ENCODE assay signal across 13 cellular contexts in genomic region chr16:12010388-12011251, GRCh38. TPM values are rescaled to one million over a fixed set of nuclear protein-coding genes. Genes with fewer than 3 reads are reported as not detected.
A peak's percentile ranks its signal among the peaks of the same experiment; 100 is the strongest.
DNase-seq lines count a peak whose midpoint lies in the region; ATAC-seq, FAIRE-seq and TF ChIP-seq lines count a peak whose summit lies in the region.
"Had no signal": no experiment of that assay in that cellular context is flagged by ENCODE, and none has a peak within 500 bp of the region (broad histone marks: within the 10 kb centered on the region; RNA-seq: fewer than 3 reads in every experiment).

No MANE protein-coding gene starts in this region.

- CTCF ChIA-PET in activated CD8-positive, alpha-beta T cell treated with anti-CD3 and anti-CD28 coated beads for 36 hours (lab: Charles Lee): no interaction called here
- CTCF ChIA-PET in activated CD8-positive, alpha-beta T cell treated with anti-CD3 and anti-CD28 coated beads, Interleukin-2, amount 10 ng/mL, durations not matched to agents 7 days and 5 days (lab: Charles Lee): interaction anchor here (0.6 to 1.4 kb wide), 3 partner anchors 57 to 61 kb away, joined by 3 read pairs; no protein-coding TSS in a partner anchor
- CTCF ChIA-PET in GM12878 (lab: Yijun Ruan, JAX): interaction anchor here (1.1 to 2.4 kb wide), 2 partner anchors 13 to 61 kb away, joined by 3 to 6 read pairs; no protein-coding TSS in a partner anchor

- no peaks in the 10 kb centered on the region for H3K27me3 ChIP-seq in GM12878 (replicated peaks in 1 of 2; ENCODE audit: control insufficient read depth in 2 of 2, insufficient read depth in 2 of 2, low read length in 1 of 2)
- no peaks in the 10 kb centered on the region for H3K27me3 ChIP-seq in left lung
- H3K27me3 ChIP-seq in thyroid gland: no peaks in the 10 kb centered on the region
- H3K27me3 ChIP-seq: neutrophil, SJSA1 had no signal

- 42% methylated on average over 13 of the region's 13 CpGs for WGBS in GM12878 (ENCODE audit: insufficient coverage, insufficient replicate concordance, low lambda C conversion rate, missing lambda C conversion rate)
- 75% methylated on average over 13 of the region's 13 CpGs for WGBS in thyroid gland, 2 donors

- in situ Hi-C loops in GM12878 (cut with MboI): no loop called here

- H3K4me1 Mint-ChIP-seq in activated CD8-positive, alpha-beta T cell treated with anti-CD3 and anti-CD28 coated beads for 36 hours (ENCODE audit: low read depth): peaks cover 17% of the 10 kb centered on the region
- peaks cover 14% of the 10 kb centered on the region for H3K4me1 Mint-ChIP-seq in activated CD8-positive, alpha-beta T cell treated with anti-CD3 and anti-CD28 coated beads, Interleukin-2, amount 10 ng/mL, durations not matched to agents 7 days and 5 days (ENCODE audit: low read depth)
- H3K4me1 Mint-ChIP-seq in immature natural killer cell: no peaks in the 10 kb centered on the region

- RAD21 ChIA-PET in GM12878 (lab: Charles Lee; ENCODE audit: unreplicated experiment): interaction anchor here (0.7 to 0.9 kb wide), 3 partner anchors 24 to 61 kb away, joined by 3 to 4 read pairs (median 4); no protein-coding TSS in a partner anchor

- TF ChIP-seq RAD21 in GM12878 (IDR thresholded peaks at IDR 0.05; ENCODE audit: insufficient read depth, low read depth, low read length): no peak

- H3K27ac ChIP-seq in GM12878 (ENCODE audit: control insufficient read depth, insufficient read depth) (no peak overlapping the region), left lung (peak overlapping the region; percentile 13 to 33), thyroid gland (peak overlapping the region in 2 of 3 donors; percentile 24 to 45)
- H3K27ac ChIP-seq: neutrophil, SJSA1 had no signal

- no peak for TF ChIP-seq CTCF in activated CD8-positive, alpha-beta T cell treated with anti-CD3 and anti-CD28 coated beads for 36 hours (IDR thresholded peaks at IDR 0.05)
- TF ChIP-seq CTCF in GM12878 (IDR thresholded peaks at IDR 0.05 in 2 of 3, conservative IDR thresholded peaks at IDR 0.05 in 1 of 3; ENCODE audit: control insufficient read depth in 2 of 3, extremely low read depth in 1 of 3, insufficient read depth in 1 of 3, low read depth in 3 of 3, low read length in 3 of 3): no peak
- TF ChIP-seq CTCF in left lung (IDR thresholded peaks at IDR 0.05): no peak
- no peak for TF ChIP-seq CTCF in thyroid gland (IDR thresholded peaks at IDR 0.05)
- TF ChIP-seq CTCF in mucosa of descending colon (IDR thresholded peaks at IDR 0.05): no peak

- peak overlapping the region; percentile 25 for H3K27ac Mint-ChIP-seq in activated CD8-positive, alpha-beta T cell treated with anti-CD3 and anti-CD28 coated beads for 36 hours
- H3K27ac Mint-ChIP-seq in activated CD8-positive, alpha-beta T cell treated with anti-CD3 and anti-CD28 coated beads, Interleukin-2, amount 10 ng/mL, durations not matched to agents 7 days and 5 days: no peak overlapping the region
- H3K27ac Mint-ChIP-seq in immature natural killer cell: no peak overlapping the region
- H3K27ac Mint-ChIP-seq: activated CD4-positive, alpha-beta T cell treated with anti-CD3 and anti-CD28 coated beads, Interleukin-2, amount 10 ng/mL, durations not matched to agents 24 days and 14 days had no signal

- H3K4me1 ChIP-seq in GM12878 (ENCODE audit: control insufficient read depth, insufficient read depth, low read length) (no peaks in the 10 kb centered on the region; the same call in 1 of the 2 replicates), left lung (no peaks in the 10 kb centered on the region), thyroid gland (peaks cover 0 to 6% of the 10 kb centered on the region in 2 donors), mucosa of descending colon (ENCODE audit: low read depth) (no peaks in the 10 kb centered on the region)
- H3K4me1 ChIP-seq: SJSA1 had no signal

- no peaks in the 10 kb centered on the region for H3K9me3 ChIP-seq in GM12878 (replicated peaks; ENCODE audit: control insufficient read depth, insufficient read depth, low read length)
- no peaks in the 10 kb centered on the region for H3K9me3 ChIP-seq in left lung
- H3K9me3 ChIP-seq in thyroid gland: no peaks in the 10 kb centered on the region
- H3K9me3 ChIP-seq in mucosa of descending colon: no peaks in the 10 kb centered on the region
- H3K9me3 ChIP-seq: neutrophil, SJSA1 had no signal

- H4K20me1 ChIP-seq in GM12878 (ENCODE audit: control insufficient read depth, insufficient read depth): no peaks in the 10 kb centered on the region

- no TSS peak for BruUV-seq in GM12878 (replicated peaks; lab: Mats Ljungman, UMichigan)

- no peak for ATAC-seq in activated CD8-positive, alpha-beta T cell treated with anti-CD3 and anti-CD28 coated beads for 36 hours
- ATAC-seq in activated CD8-positive, alpha-beta T cell treated with anti-CD3 and anti-CD28 coated beads, Interleukin-2, amount 10 ng/mL, durations not matched to agents 7 days and 5 days: no peak
- ATAC-seq in GM12878: no peak
- ATAC-seq in left lung: peak; percentile 40
- ATAC-seq in mucosa of descending colon: no peak
- no peak for ATAC-seq in HG03354 (IDR thresholded peaks at IDR 0.05; ENCODE audit: poor library complexity, severe bottlenecking, unreplicated experiment)

- no peak for FAIRE-seq in GM12878 (lab: Jason Lieb, UNC)

- DNase-seq in activated CD8-positive, alpha-beta T cell treated with anti-CD3 and anti-CD28 coated beads for 36 hours: no peak
- DNase-seq in activated CD8-positive, alpha-beta T cell treated with anti-CD3 and anti-CD28 coated beads, Interleukin-2, amount 10 ng/mL, durations not matched to agents 7 days and 5 days: no peak
- no peak for DNase-seq in GM12878 (ENCODE audit: low read depth, low spot score)
- DNase-seq in left lung: no peak
- no peak for DNase-seq in thyroid gland
- no peak for DNase-seq in mucosa of descending colon
- no peak for DNase-seq in immature natural killer cell
- DNase-seq: activated CD4-positive, alpha-beta T cell treated with anti-CD3 and anti-CD28 coated beads, Interleukin-2, amount 10 ng/mL, durations not matched to agents 24 days and 14 days; KG1; stimulated activated CD4-positive, alpha-beta T cell treated with anti-CD3 and anti-CD28 coated beads, Interleukin-4, amount 100 ng/mL, for 24 hours had no signal

- no peak overlapping the region for H3K4me3 ChIP-seq in GM12878
- H3K4me3 ChIP-seq in left lung: no peak overlapping the region
- H3K4me3 ChIP-seq in thyroid gland (replicated peaks in 1 of 3): no peak overlapping the region
- H3K4me3 ChIP-seq in mucosa of descending colon: no peak overlapping the region
- H3K4me3 ChIP-seq: SJSA1 had no signal

- H3K9me3 Mint-ChIP-seq in activated CD8-positive, alpha-beta T cell treated with anti-CD3 and anti-CD28 coated beads for 36 hours: no peaks in the 10 kb centered on the region
- no peaks in the 10 kb centered on the region for H3K9me3 Mint-ChIP-seq in activated CD8-positive, alpha-beta T cell treated with anti-CD3 and anti-CD28 coated beads, Interleukin-2, amount 10 ng/mL, durations not matched to agents 7 days and 5 days (ENCODE audit: insufficient read depth)
- H3K9me3 Mint-ChIP-seq in immature natural killer cell: peaks cover 0 to 2% (median 0%) of the 10 kb centered on the region in 6 donors
- H3K9me3 Mint-ChIP-seq: activated CD4-positive, alpha-beta T cell treated with anti-CD3 and anti-CD28 coated beads, Interleukin-2, amount 10 ng/mL, durations not matched to agents 24 days and 14 days had no signal

- no peak for TF ChIP-seq EP300 in GM12878 (IDR thresholded peaks at IDR 0.05; ENCODE audit: borderline replicate concordance in 1 of 2, control insufficient read depth in 1 of 2, low read depth in 2 of 2, low read length in 2 of 2)

- POLR2A ChIA-PET in activated CD8-positive, alpha-beta T cell treated with anti-CD3 and anti-CD28 coated beads for 36 hours (lab: Charles Lee): interaction anchor here (0.6 kb wide), 1 partner anchor 214 kb away, joined by 5 read pairs; no protein-coding TSS in a partner anchor
- POLR2A ChIA-PET in activated CD8-positive, alpha-beta T cell treated with anti-CD3 and anti-CD28 coated beads, Interleukin-2, amount 10 ng/mL, durations not matched to agents 7 days and 5 days (lab: Charles Lee): no interaction called here
- POLR2A ChIA-PET in GM12878 (lab: Charles Lee): no interaction called here

- TF ChIP-seq POLR2A in GM12878 (IDR thresholded peaks at IDR 0.05; ENCODE audit: low read depth, low read length): no peak
- no peak for TF ChIP-seq POLR2A in thyroid gland (IDR thresholded peaks at IDR 0.05)

- no peaks in the 10 kb centered on the region for H3K27me3 Mint-ChIP-seq in activated CD8-positive, alpha-beta T cell treated with anti-CD3 and anti-CD28 coated beads for 36 hours
- H3K27me3 Mint-ChIP-seq in activated CD8-positive, alpha-beta T cell treated with anti-CD3 and anti-CD28 coated beads, Interleukin-2, amount 10 ng/mL, durations not matched to agents 7 days and 5 days (ENCODE audit: low read depth): no peaks in the 10 kb centered on the region
- H3K27me3 Mint-ChIP-seq in immature natural killer cell (ENCODE audit: low read depth in 3 of 3): peaks cover 0 to 2% (median 0%) of the 10 kb centered on the region in 3 donors
- H3K27me3 Mint-ChIP-seq: activated CD4-positive, alpha-beta T cell treated with anti-CD3 and anti-CD28 coated beads, Interleukin-2, amount 10 ng/mL, durations not matched to agents 24 days and 14 days had no signal

- no peak overlapping the region for H2AFZ ChIP-seq in GM12878 (ENCODE audit: control insufficient read depth, low read depth, low read length)

- SMC1A ChIA-PET in GM12878 (lab: Charles Lee; ENCODE audit: uncharacterized antibody, unreplicated experiment): interaction anchor here (1.0 to 1.4 kb wide), 4 partner anchors 8 to 26 kb away, joined by 3 to 4 read pairs (median 3); no protein-coding TSS in a partner anchor

- H3K9ac ChIP-seq in GM12878 (ENCODE audit: control insufficient read depth, insufficient read depth, low read length): no peak overlapping the region

- intact Hi-C loops in activated CD8-positive, alpha-beta T cell treated with anti-CD3 and anti-CD28 coated beads for 36 hours (cut with micrococcal nuclease): no loop called here
- intact Hi-C loops in GM12878 (cut with micrococcal nuclease; ENCODE audit: unreplicated experiment): no loop called here
- intact Hi-C loops in left lung (cut with DNase I): no loop called here
- intact Hi-C loops in thyroid gland (cut with DNase I): no loop called here
- intact Hi-C loops in mucosa of descending colon (cut with DNase I, micrococcal nuclease): no loop called here

- H3K36me3 Mint-ChIP-seq in activated CD8-positive, alpha-beta T cell treated with anti-CD3 and anti-CD28 coated beads for 36 hours (ENCODE audit: low read depth): no peaks in the 10 kb centered on the region
- no peaks in the 10 kb centered on the region for H3K36me3 Mint-ChIP-seq in activated CD8-positive, alpha-beta T cell treated with anti-CD3 and anti-CD28 coated beads, Interleukin-2, amount 10 ng/mL, durations not matched to agents 7 days and 5 days (ENCODE audit: low read depth)
- peaks cover 0 to 2% (median 0%) of the 10 kb centered on the region in 3 donors for H3K36me3 Mint-ChIP-seq in immature natural killer cell

- no peak overlapping the region for H3K4me3 Mint-ChIP-seq in activated CD8-positive, alpha-beta T cell treated with anti-CD3 and anti-CD28 coated beads for 36 hours
- H3K4me3 Mint-ChIP-seq in activated CD8-positive, alpha-beta T cell treated with anti-CD3 and anti-CD28 coated beads, Interleukin-2, amount 10 ng/mL, durations not matched to agents 7 days and 5 days: no peak overlapping the region
- H3K4me3 Mint-ChIP-seq in immature natural killer cell: no peak overlapping the region
- H3K4me3 Mint-ChIP-seq: activated CD4-positive, alpha-beta T cell treated with anti-CD3 and anti-CD28 coated beads, Interleukin-2, amount 10 ng/mL, durations not matched to agents 24 days and 14 days had no signal

- H3K4me2 ChIP-seq in GM12878 (ENCODE audit: control insufficient read depth, insufficient read depth): no peak overlapping the region

- H3K36me3 ChIP-seq in GM12878 (ENCODE audit: control insufficient read depth in 2 of 2, insufficient read depth in 2 of 2, low read length in 1 of 2) (peaks cover 3% of the 10 kb centered on the region in 2 experiments; a peak in 3 of 4 replicates), left lung (peaks cover 0 to 13% of the 10 kb centered on the region in 2 donors), thyroid gland (no peaks in the 10 kb centered on the region), mucosa of descending colon (ENCODE audit: low read depth) (no peaks in the 10 kb centered on the region)
- H3K36me3 ChIP-seq: SJSA1 had no signal

- no peaks in the 10 kb centered on the region for H3K79me2 ChIP-seq in GM12878 (ENCODE audit: control insufficient read depth, insufficient read depth, low read length)

RNA-seq across cellular contexts. Expression of gene SNX29, which starts 34.1 kb away (rescaled TPM):
- total RNA-seq in activated CD8-positive, alpha-beta T cell treated with anti-CD3 and anti-CD28 coated beads for 36 hours: 1 to 10 TPM; 9.2 to 9.5 TPM
- total RNA-seq in activated CD8-positive, alpha-beta T cell treated with anti-CD3 and anti-CD28 coated beads, Interleukin-2, amount 10 ng/mL, durations not matched to agents 7 days and 5 days: 10 to 100 TPM; 15.4 to 18.5 TPM
- total RNA-seq in GM12878 (2013; cell fraction: nucleolus; rRNA removed): 736 and 739 TPM in 2 replicates
- total RNA-seq in GM12878 (2014; rRNA removed) (22.0 and 24.2 TPM in 2 replicates), GM12878 (2014; rRNA removed; fragmentation: Illumina TruSeq; extraction: Trizol) (20.3 and 21.5 TPM in 2 replicates), GM12878 (2021) (62.4 and 68.3 TPM in 2 replicates), left lung (10 to 100 TPM; 33.2 to 41.0 TPM), thyroid gland (10 to 100 TPM; 20.8 to 51.1 (median 31.5) TPM), mucosa of descending colon (10 to 100 TPM; 21.0 to 32.2 (median 21.9) TPM)
- 12.9 TPM for polyA plus RNA-seq in GM12878 (2011; ENCODE audit: low read depth)
- polyA plus RNA-seq in GM12878 (2011; rRNA removed) (26.7 and 38.7 TPM in 2 replicates), GM12878 (2014; fragmentation: Illumina TruSeq; extraction: Trizol) (21.0 and 24.4 TPM in 2 replicates), GM12878 (2014; fragmentation: Nextera tagmentation; extraction: Ambion mirVana) (10 to 100 TPM in 1 of 2 experiments, 1 to 10 TPM in 1; 6.8 to 44.0 TPM), GM12878 (2014; rRNA removed) (19.3 and 24.1 TPM in 2 replicates), GM12878 (2016; fragmentation: Nextera tagmentation; extraction: Ambion mirVana) (10 to 100 TPM; 54.6 to 68.3 TPM), immature natural killer cell (10 to 100 TPM in 1 of 3 donors, 1 to 10 TPM in 2; 2.4 to 22.8 (median 6.7) TPM)
- polyA plus RNA-seq in GM12878 (2011; cell fraction: cytosol; rRNA removed): 32.5 and 36.2 TPM in 2 replicates
- 46.6 and 54.8 TPM in 2 replicates for polyA plus RNA-seq in GM12878 (2011; cell fraction: nucleus; rRNA removed)
- polyA plus RNA-seq in GM12878 (2012): 18.4 and 20.3 TPM in 2 replicates
- polyA minus RNA-seq in GM12878 (2011; rRNA and poly(A)+ RNA removed): 205 and 208 TPM in 2 replicates
- polyA minus RNA-seq in GM12878 (2011; cell fraction: cytosol; rRNA and poly(A)+ RNA removed): 24.7 and 27.9 TPM in 2 replicates
- polyA minus RNA-seq in GM12878 (2011; cell fraction: nucleus; rRNA and poly(A)+ RNA removed): 148 and 216 TPM in 2 replicates

RNA-seq across cellular contexts. Expression of gene TNFRSF17, which starts 45.6 kb away (rescaled TPM):
- total RNA-seq in activated CD8-positive, alpha-beta T cell treated with anti-CD3 and anti-CD28 coated beads for 36 hours: not detected
- not detected for total RNA-seq in activated CD8-positive, alpha-beta T cell treated with anti-CD3 and anti-CD28 coated beads, Interleukin-2, amount 10 ng/mL, durations not matched to agents 7 days and 5 days
- 116 and 120 TPM in 2 replicates for total RNA-seq in GM12878 (2013; cell fraction: nucleolus; rRNA removed)
- total RNA-seq in GM12878 (2014; rRNA removed): 149 and 170 TPM in 2 replicates
- total RNA-seq in GM12878 (2014; rRNA removed; fragmentation: Illumina TruSeq; extraction: Trizol): 129 and 130 TPM in 2 replicates
- 92.4 and 106 TPM in 2 replicates for total RNA-seq in GM12878 (2021)
- polyA plus RNA-seq in GM12878 (2011; ENCODE audit: low read depth): 174 TPM
- 296 and 352 TPM in 2 replicates for polyA plus RNA-seq in GM12878 (2011; rRNA removed)
- 150 and 165 TPM in 2 replicates for polyA plus RNA-seq in GM12878 (2011; cell fraction: cytosol; rRNA removed)
- 88.9 and 125 TPM in 2 replicates for polyA plus RNA-seq in GM12878 (2011; cell fraction: nucleus; rRNA removed)
- 119 and 154 TPM in 2 replicates for polyA plus RNA-seq in GM12878 (2012)
- polyA plus RNA-seq in GM12878 (2014; fragmentation: Illumina TruSeq; extraction: Trizol): 132 and 138 TPM in 2 replicates
- polyA plus RNA-seq in GM12878 (2014; fragmentation: Nextera tagmentation; extraction: Ambion mirVana): 100 to 1,000 TPM; 453 to 461 TPM
- polyA plus RNA-seq in GM12878 (2014; rRNA removed): 107 and 114 TPM in 2 replicates
- polyA plus RNA-seq in GM12878 (2016; fragmentation: Nextera tagmentation; extraction: Ambion mirVana): 100 to 1,000 TPM; 209 to 213 TPM
- polyA minus RNA-seq in GM12878 (2011; rRNA and poly(A)+ RNA removed): 183 and 214 TPM in 2 replicates
- polyA minus RNA-seq in GM12878 (2011; cell fraction: cytosol; rRNA and poly(A)+ RNA removed): 59.7 and 61.1 TPM in 2 replicates
- polyA minus RNA-seq in GM12878 (2011; cell fraction: nucleus; rRNA and poly(A)+ RNA removed): 100 and 138 TPM in 2 replicates
- total RNA-seq in left lung: 1 to 10 TPM; 1.2 TPM
- total RNA-seq in thyroid gland: under 1 TPM in 1 of 4 donors, not detected in 3; 0.67 TPM
- 1 to 10 TPM; 1.2 to 3.3 (median 2.1) TPM for total RNA-seq in mucosa of descending colon
- not detected for polyA plus RNA-seq in immature natural killer cell
- total RNA-seq: activated CD4-positive, alpha-beta T cell treated with anti-CD3 and anti-CD28 coated beads, Interleukin-2, amount 10 ng/mL, durations not matched to agents 24 days and 14 days; SJSA1 had no signal

Comparison
In these comparisons a context has a peak if more than half of its experiments do, and no peak if none do; other contexts are left out.
1. RNA of gene TNFRSF17, which starts 45.6 kb away (total RNA-seq): 92.4 to 170 TPM in GM12878; 1.2 to 3.3 TPM in mucosa of descending colon, 1.2 TPM in left lung, 0.67 TPM in thyroid gland, not detected in activated CD8-positive, alpha-beta T cell treated with anti-CD3 and anti-CD28 coated beads for 36 hours and not detected in activated CD8-positive, alpha-beta T cell treated with anti-CD3 and anti-CD28 coated beads, Interleukin-2, amount 10 ng/mL, durations not matched to agents 7 days and 5 days; every median in the first group is over 10 times any median in the second.